ENCODE assay signal across 2 cellular contexts in genomic region chr1:212567676-212568075, GRCh38.
TF ChIP-seq lines count a peak whose summit lies in the region.

No MANE protein-coding gene starts in this region.

TF ChIP-seq in endothelial cell of umbilical vein, 7 proteins besides CTCF, POLR2A, EP300 and RAD21 (continued from another document):
- TF ChIP-seq MAX (IDR thresholded peaks at IDR 0.05; ENCODE audit: insufficient read depth, insufficient read length) (no peak), POLR2AphosphoS5 (IDR thresholded peaks at IDR 0.05; ENCODE audit: insufficient read depth, low read depth, low read length) (no peak), FOS (IDR thresholded peaks at IDR 0.05; ENCODE audit: borderline replicate concordance, insufficient read depth, low read length) (no peak)

TF ChIP-seq in WTC11, 78 proteins besides CTCF, POLR2A, EP300 and RAD21:
- TF ChIP-seq AFF4 (CRISPR knock-in tag; IDR thresholded peaks at IDR 0.05; ENCODE audit: borderline replicate concordance) (no peak), MAX (CRISPR knock-in tag; IDR thresholded peaks at IDR 0.05) (no peak), USF2 (CRISPR knock-in tag; IDR thresholded peaks at IDR 0.05) (no peak), AR (CRISPR knock-in tag; IDR thresholded peaks at IDR 0.05) (no peak), ZNF317 (CRISPR knock-in tag; IDR thresholded peaks at IDR 0.05; ENCODE audit: borderline replicate concordance, low read depth) (no peak), CDX4 (CRISPR knock-in tag; IDR thresholded peaks at IDR 0.05; ENCODE audit: borderline replicate concordance) (no peak), TP53 (CRISPR knock-in tag; IDR thresholded peaks at IDR 0.05) (no peak), ZNF219 (CRISPR knock-in tag; IDR thresholded peaks at IDR 0.05; ENCODE audit: borderline replicate concordance) (no peak), HMGXB4 (CRISPR knock-in tag; IDR thresholded peaks at IDR 0.05) (no peak), ZNF138 (CRISPR knock-in tag; conservative IDR thresholded peaks at IDR 0.05) (no peak), MLX (CRISPR knock-in tag; IDR thresholded peaks at IDR 0.05) (no peak), FOXP1 (CRISPR knock-in tag; IDR thresholded peaks at IDR 0.05; ENCODE audit: borderline replicate concordance) (no peak), NR3C1 (CRISPR knock-in tag; conservative IDR thresholded peaks at IDR 0.05; ENCODE audit: low read depth) (no peak), E2F5 (CRISPR knock-in tag; IDR thresholded peaks at IDR 0.05) (no peak), ZNF396 (CRISPR knock-in tag; IDR thresholded peaks at IDR 0.05; ENCODE audit: borderline replicate concordance) (no peak)
